ENCODE assay signal across 18 cellular contexts in the genomic region with DNA sequence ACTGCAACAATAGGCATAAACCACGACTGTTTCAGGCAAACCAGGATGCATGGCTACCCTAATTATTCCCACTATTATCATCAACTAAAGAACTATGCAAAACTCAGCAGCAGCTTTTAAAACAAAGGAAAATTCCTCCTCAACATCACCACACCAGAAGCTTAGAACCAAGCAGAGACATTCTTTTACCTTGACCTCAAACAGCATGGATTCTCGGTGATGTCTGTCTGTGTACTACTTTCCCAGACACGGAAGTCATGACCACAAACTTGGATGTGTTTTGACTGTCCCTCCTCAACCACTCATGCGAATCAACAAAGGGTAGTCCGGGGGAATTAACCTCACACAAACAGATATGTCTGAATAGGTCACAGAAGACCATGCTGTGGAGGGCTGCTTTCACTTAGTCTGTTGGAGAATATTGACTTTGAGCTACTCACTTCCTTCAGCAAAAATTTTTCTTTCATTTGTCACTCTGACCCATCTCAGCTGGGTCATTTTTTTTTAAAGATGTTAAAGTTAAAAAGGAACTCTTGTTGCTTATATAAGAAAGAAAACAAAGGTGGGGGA.
DNase-seq lines count a peak whose midpoint lies in the region; ATAC-seq and TF ChIP-seq lines count a peak whose summit lies in the region.
"Had no signal": no experiment of that assay in that cellular context is flagged by ENCODE, and none has a peak within 500 bp of the region (broad histone marks: within the 10 kb centered on the region; RNA-seq: fewer than 3 reads in every experiment).

No MANE protein-coding gene starts in this region.

- H3K9me3 ChIP-seq in GM23248 (ENCODE audit: low read depth) = no peaks in the 10 kb centered on the region
- H3K9me3 ChIP-seq in fibroblast of lung (ENCODE audit: control insufficient read depth, insufficient read depth, low read depth, low read length) = no peaks in the 10 kb centered on the region
- H3K9me3 ChIP-seq: thoracic aorta had no signal

- H3K4me2 ChIP-seq in GM23248 (ENCODE audit: unreplicated experiment) = no peak overlapping the region
- H3K4me2 ChIP-seq in fibroblast of lung (ENCODE audit: extremely low read depth, insufficient read depth, low read length) = peak overlapping the region; percentile 41

- H3K4me1 ChIP-seq in GM23248 (ENCODE audit: insufficient read depth) (no peaks in the 10 kb centered on the region), fibroblast of lung (ENCODE audit: control insufficient read depth, extremely low read depth, insufficient read depth, low read length) (no peaks in the 10 kb centered on the region)

- no peak overlapping the region for H3K27ac ChIP-seq in GM23248
- H3K27ac ChIP-seq in fibroblast of lung (ENCODE audit: insufficient read depth, low read length) = no peak overlapping the region
- H3K27ac ChIP-seq in substantia nigra (ENCODE audit: low read depth, low read length, poor library complexity, severe bottlenecking) = no peak overlapping the region
- H3K27ac ChIP-seq: thoracic aorta had no signal

- H3K36me3 ChIP-seq in GM23248 (ENCODE audit: low read depth) = no peaks in the 10 kb centered on the region
- no peaks in the 10 kb centered on the region for H3K36me3 ChIP-seq in fibroblast of lung (ENCODE audit: control insufficient read depth, insufficient read depth, low read length)
- H3K36me3 ChIP-seq: thoracic aorta had no signal

- H3K9ac ChIP-seq in GM23248 (no peak overlapping the region), fibroblast of lung (ENCODE audit: insufficient read depth, low read length) (no peak overlapping the region)

- H3K27me3 ChIP-seq in GM23248 (replicated peaks; ENCODE audit: insufficient read depth) (no peaks in the 10 kb centered on the region), fibroblast of lung (ENCODE audit: control insufficient read depth, insufficient read depth, low read length) (no peaks in the 10 kb centered on the region)

- in situ Hi-C loops in GM23248 (cut with MboI) = no loop called here

- H4K20me1 ChIP-seq in GM23248 (ENCODE audit: insufficient read depth) (no peaks in the 10 kb centered on the region), fibroblast of lung (ENCODE audit: control insufficient read depth, extremely low read depth, insufficient read depth, low read length) (no peaks in the 10 kb centered on the region)

- ATAC-seq in HG03378 (IDR thresholded peaks at IDR 0.05; ENCODE audit: unreplicated experiment) (no peak), Right ventricle myocardium inferior (no peak)
- ATAC-seq: K562; left lobe of liver; natural killer cell treated with Interleukin-12 subunit alpha and Interleukin-12 subunit beta and Interleukin-15 and Interleukin-18, amount 100 ng/mL, for 72 hours had no signal

- no peak overlapping the region for H3K4me3 ChIP-seq in GM23248
- no peak overlapping the region for H3K4me3 ChIP-seq in fibroblast of lung (replicated peaks in 1 of 4; ENCODE audit: control extremely low read depth in 1 of 4, insufficient read depth in 1 of 4, low read depth in 3 of 4, low read length in 4 of 4)
- H3K4me3 ChIP-seq: K562, thoracic aorta had no signal

- intact Hi-C loops in Right ventricle myocardium inferior (cut with DNase I) = no loop called here

- H2AFZ ChIP-seq in GM23248 (0 out of 2 replicates have a peak overlapping the region, but pooled peaks have one; percentile 37), fibroblast of lung (ENCODE audit: low read length) (peak overlapping the region; percentile 40)

- H3K79me2 ChIP-seq in GM23248 (ENCODE audit: insufficient read depth) (no peaks in the 10 kb centered on the region), fibroblast of lung (ENCODE audit: control insufficient read depth, insufficient read depth, low read length) (no peaks in the 10 kb centered on the region)

- DNase-seq in GM23248 (peak; percentile 31), RPMI7951 (ENCODE audit: low read depth) (peak; percentile 32), fibroblast of lung (ENCODE audit: low read depth in 2 of 2) (peak in 1 of 2 donors; percentile 95), retina (peak; percentile 48), Right ventricle myocardium inferior (ENCODE audit: missing footprints) (no peak), COLO829 (ENCODE audit: low spot score) (no peak), substantia nigra (lab: John Stamatoyannopoulos, UW) (no peak)
- DNase-seq: activated naive CD4-positive, alpha-beta T cell treated with anti-CD3 and anti-CD28 coated beads, Interleukin-2, amount 50 U/mL, for 16 hours; CD8-positive, alpha-beta memory T cell; glutamatergic neuron; NCI-H187; NCI-H774; stimulated activated CD4-positive, alpha-beta T cell treated with anti-CD3 and anti-CD28 coated beads, Interleukin-12 subunit alpha, Interleukin-12 subunit beta, amount 100 ng/mL, for 4 hours had no signal

- H3K9me2 ChIP-seq in GM23248 (ENCODE audit: insufficient read depth) = no peaks in the 10 kb centered on the region

- WGBS in GM23248 (ENCODE audit: low coverage in 1 of 2, low lambda C conversion rate in 2 of 2, missing lambda C conversion rate in 2 of 2), 2 experiments = 25 to 27% methylated on average over 5 of the region's 5 CpGs

- no peak for TF ChIP-seq CTCF in fibroblast of lung (conservative IDR thresholded peaks at IDR 0.05 in 1 of 2, IDR thresholded peaks at IDR 0.05 in 1 of 2; ENCODE audit: low read depth in 1 of 2, low read length in 2 of 2)

- H3F3A ChIP-seq in GM23248 (ENCODE audit: insufficient read depth) = no peaks in the 10 kb centered on the region

Comparison
In these comparisons a context has a peak if more than half of its experiments do, and no peak if none do; other contexts are left out.
1. DNase-seq: peak in GM23248 (single experiment), RPMI7951 (single experiment) and retina (single experiment); none in Right ventricle myocardium inferior (single experiment), COLO829 (single experiment) and substantia nigra (0 of 49).